In the genomic region with DNA sequence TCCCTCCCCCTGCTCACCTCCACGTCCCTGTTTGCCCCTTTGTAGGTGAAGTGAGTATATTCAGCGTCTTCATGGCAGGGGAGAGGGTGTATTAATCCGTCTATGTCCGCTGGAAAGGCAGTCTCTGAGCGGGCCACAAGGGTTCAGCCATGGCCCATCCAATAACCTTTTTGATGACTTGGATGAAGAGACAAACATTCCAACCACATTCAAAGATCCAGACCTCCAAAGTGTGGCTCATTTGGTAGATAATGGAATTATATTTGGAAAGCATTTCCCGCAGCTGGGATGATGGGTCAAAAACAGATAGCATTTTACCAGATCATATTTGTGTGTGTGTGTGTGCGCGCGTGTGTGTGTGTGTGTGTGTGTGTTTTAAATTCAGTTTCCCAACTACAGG, we compare ENCODE assay signal across 17 cellular contexts.
"Had no signal": no experiment of that assay in that cellular context is flagged by ENCODE, and none has a peak within 500 bp of the region (broad histone marks: within the 10 kb centered on the region; RNA-seq: fewer than 3 reads in every experiment).

No MANE protein-coding gene starts in this region.

- H3K9me3 Mint-ChIP-seq: neural crest cell; T-helper 2 cell treated with Interferon-gamma antibody and Interleukin-4, amounts not matched to agents 5 μg/mL and 100 μg/mL, for 36 hours had no signal

- H3K27me3 ChIP-seq: breast epithelium, pancreas, thyroid gland, vagina had no signal

- H3K27ac ChIP-seq: breast epithelium, pancreas, thyroid gland, vagina had no signal

- H3K4me1 Mint-ChIP-seq: neural crest cell had no signal

- ATAC-seq: esophagus mucosa, pancreas had no signal

- H3K4me1 ChIP-seq: pancreas had no signal

- H3K27ac Mint-ChIP-seq: activated naive CD8-positive, alpha-beta T cell; T-helper 2 cell treated with Interferon-gamma antibody and Interleukin-4, amounts not matched to agents 5 μg/mL and 100 μg/mL, for 36 hours had no signal

- FAIRE-seq: endometrium, pancreas, small intestine had no signal

- H3K4me3 Mint-ChIP-seq: activated naive CD8-positive, alpha-beta T cell; neural crest cell; T-helper 2 cell treated with Interferon-gamma antibody and Interleukin-4, amounts not matched to agents 5 μg/mL and 100 μg/mL, for 36 hours had no signal

- H3K36me3 Mint-ChIP-seq: activated naive CD8-positive, alpha-beta T cell had no signal

- H3K36me3 ChIP-seq: breast epithelium, pancreas, thyroid gland, vagina had no signal

- H3K4me3 ChIP-seq: breast epithelium, pancreas, thyroid gland, vagina had no signal

- H3K9me3 ChIP-seq: breast epithelium, pancreas, thyroid gland, vagina had no signal

- DNase-seq: activated CD4-positive, alpha-beta T cell treated with anti-CD3 and anti-CD28 coated beads, Interleukin-2, amount 50 U/mL, for 48 hours; activated CD4-positive, CD25-positive, alpha-beta regulatory T cell treated with anti-CD3 and anti-CD28 coated beads, Interleukin-2, amount 50 U/mL, for 72 hours; activated gamma-delta T cell; activated T-cell treated with anti-CD3 and anti-CD28 coated beads, Interleukin-2, amount 50 U/mL, for 48 hours; anterior cingulate cortex; foreskin melanocyte; mesenchymal stem cell; pancreas; small intestine; thyroid gland had no signal
